Comparison of ENCODE assay signal across 23 cellular contexts in the genomic region with DNA sequence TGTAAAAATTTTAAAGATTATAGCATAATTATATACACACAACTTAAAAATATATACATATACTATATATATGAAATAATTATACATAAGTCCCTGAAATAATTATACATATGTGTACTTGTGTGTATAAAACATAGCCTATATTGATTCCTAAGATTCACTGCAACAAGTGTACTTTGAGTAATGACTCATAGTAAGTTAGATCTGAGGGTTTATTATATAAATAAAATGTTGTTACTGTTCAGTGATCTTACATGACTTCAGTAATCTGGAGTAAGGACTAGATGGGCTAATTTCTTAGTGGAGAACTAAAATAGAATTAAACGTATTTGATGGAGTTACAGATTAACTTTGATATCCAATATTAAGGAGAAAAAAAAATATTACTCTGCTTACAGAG.
"Had no signal": no experiment of that assay in that cellular context is flagged by ENCODE, and none has a peak within 500 bp of the region (broad histone marks: within the 10 kb centered on the region; RNA-seq: fewer than 3 reads in every experiment).

No MANE protein-coding gene starts in this region.

- ATAC-seq: activated CD4-positive, CD25-positive, alpha-beta regulatory T cell treated with anti-CD3 and anti-CD28 coated beads, Interleukin-2, amount 50 U/mL, for 24 hours; activated naive CD8-positive, alpha-beta T cell treated with anti-CD3 and anti-CD28 coated beads, Interleukin-2, amount 50 U/mL, for 24 hours; left colon; stimulated activated naive CD8-positive, alpha-beta T cell treated with anti-CD3 and anti-CD28 coated beads, Interleukin-15, amount 100 ng/mL, for 72 hours had no signal

- H3K36me3 ChIP-seq: ascending aorta, breast epithelium, esophagus muscularis mucosa, right atrium auricular region, suprapubic skin, transverse colon had no signal

- H3K36me3 Mint-ChIP-seq: activated naive CD4-positive, alpha-beta T cell treated with anti-CD3 and anti-CD28 coated beads, Interleukin-2, amount 10 ng/mL, durations not matched to agents 7 days and 5 days; mesothelial cell of epicardium had no signal

- H3K27me3 ChIP-seq: ascending aorta, breast epithelium, esophagus muscularis mucosa, hepatocyte, right atrium auricular region, suprapubic skin, transverse colon had no signal

- H3K27ac Mint-ChIP-seq: activated naive CD4-positive, alpha-beta T cell treated with anti-CD3 and anti-CD28 coated beads, Interleukin-2, amount 10 ng/mL, durations not matched to agents 7 days and 5 days; activated naive CD8-positive, alpha-beta T cell treated with anti-CD3 and anti-CD28 coated beads, Interleukin-2, amount 50 U/mL, for 24 hours; dendritic cell treated with granulocyte-macrophage colony-stimulating factor and Interleukin-4, amounts not matched to agents 40 ng/mL and 50 ng/mL, for 4 days; nephron progenitor cell; stimulated activated naive CD8-positive, alpha-beta T cell treated with anti-CD3 and anti-CD28 coated beads, Interleukin-15, amount 100 ng/mL, for 72 hours had no signal

- H3K4me1 Mint-ChIP-seq: activated naive CD4-positive, alpha-beta T cell treated with anti-CD3 and anti-CD28 coated beads, Interleukin-2, amount 10 ng/mL, durations not matched to agents 7 days and 5 days; activated naive CD8-positive, alpha-beta T cell treated with anti-CD3 and anti-CD28 coated beads, Interleukin-2, amount 50 U/mL, for 24 hours; nephron progenitor cell; stimulated activated naive CD8-positive, alpha-beta T cell treated with anti-CD3 and anti-CD28 coated beads, Interleukin-15, amount 100 ng/mL, for 72 hours had no signal

- H2AFZ ChIP-seq: hepatocyte had no signal

- H3K9me3 ChIP-seq: ascending aorta, breast epithelium, esophagus muscularis mucosa, right atrium auricular region, suprapubic skin, transverse colon had no signal

- H3K4me3 ChIP-seq: ascending aorta, breast epithelium, esophagus muscularis mucosa, hepatocyte, lung, right atrium auricular region, skin epidermis, suprapubic skin, transverse colon had no signal

- H3K4me3 Mint-ChIP-seq: activated naive CD4-positive, alpha-beta T cell treated with anti-CD3 and anti-CD28 coated beads, Interleukin-2, amount 10 ng/mL, durations not matched to agents 7 days and 5 days; activated naive CD8-positive, alpha-beta T cell treated with anti-CD3 and anti-CD28 coated beads, Interleukin-2, amount 50 U/mL, for 24 hours; dendritic cell treated with granulocyte-macrophage colony-stimulating factor and Interleukin-4, amounts not matched to agents 40 ng/mL and 50 ng/mL, for 4 days; nephron progenitor cell; stimulated activated naive CD8-positive, alpha-beta T cell treated with anti-CD3 and anti-CD28 coated beads, Interleukin-15, amount 100 ng/mL, for 72 hours had no signal

- H3K4me1 ChIP-seq: breast epithelium, suprapubic skin had no signal

- H3K27me3 Mint-ChIP-seq: activated naive CD4-positive, alpha-beta T cell treated with anti-CD3 and anti-CD28 coated beads, Interleukin-2, amount 10 ng/mL, durations not matched to agents 7 days and 5 days; activated naive CD8-positive, alpha-beta T cell treated with anti-CD3 and anti-CD28 coated beads, Interleukin-2, amount 50 U/mL, for 24 hours; dendritic cell treated with granulocyte-macrophage colony-stimulating factor and Interleukin-4, amounts not matched to agents 40 ng/mL and 50 ng/mL, for 4 days; stimulated activated naive CD8-positive, alpha-beta T cell treated with anti-CD3 and anti-CD28 coated beads, Interleukin-15, amount 100 ng/mL, for 72 hours had no signal

- H3K27ac ChIP-seq: ascending aorta, breast epithelium, esophagus muscularis mucosa, hepatocyte, skin epidermis, suprapubic skin, transverse colon had no signal

- H3K79me2 ChIP-seq: hepatocyte had no signal

- H3K9me3 Mint-ChIP-seq: nephron progenitor cell; stimulated activated naive CD8-positive, alpha-beta T cell treated with anti-CD3 and anti-CD28 coated beads, Interleukin-15, amount 100 ng/mL, for 72 hours had no signal

- DNase-seq: activated CD8-positive, alpha-beta memory T cell treated with anti-CD3 and anti-CD28 coated beads for 24 hours; activated CD8-positive, alpha-beta memory T cell treated with anti-CD3 and anti-CD28 coated beads, Interleukin-2, amount 50 U/mL, for 48 hours; activated effector memory CD4-positive, alpha-beta T cell treated with Interleukin-2 at 50 U/mL for 16 hours; activated naive CD4-positive, alpha-beta T cell treated with anti-CD3 and anti-CD28 coated beads, Interleukin-2, amount 10 ng/mL, durations not matched to agents 7 days and 5 days; activated naive CD8-positive, alpha-beta T cell treated with anti-CD3 and anti-CD28 coated beads, Interleukin-2, amount 50 U/mL, for 24 hours; activated T-cell treated with anti-CD3 and anti-CD28 coated beads, Interleukin-2, amount 50 U/mL, for 48 hours; effector CD8-positive, alpha-beta T cell; left colon; stimulated activated CD4-positive, alpha-beta T cell treated with anti-CD3 and anti-CD28 coated beads, Interleukin-4, amount 100 ng/mL, for 1 hour; stimulated activated naive CD8-positive, alpha-beta T cell treated with anti-CD3 and anti-CD28 coated beads, Interleukin-15, amount 100 ng/mL, for 72 hours; transverse colon had no signal
